Comparison of ENCODE assay signal across 8 cellular contexts in genomic region chr6:11275598-11275997, GRCh38. TPM values are rescaled to one million over a fixed set of nuclear protein-coding genes. Genes with fewer than 3 reads are reported as not detected.
A peak's percentile ranks its signal among the peaks of the same experiment; 100 is the strongest.
DNase-seq lines count a peak whose midpoint lies in the region; ATAC-seq and TF ChIP-seq lines count a peak whose summit lies in the region.

No MANE protein-coding gene starts in this region.

- H3K27me3 ChIP-seq in upper lobe of right lung: no peaks in the 10 kb centered on the region

- H3K9me3 Mint-ChIP-seq in activated naive CD8-positive, alpha-beta T cell treated with anti-CD3 and anti-CD28 coated beads, Interleukin-2, amount 10 ng/mL, durations not matched to agents 7 days and 5 days: peaks cover 1% of the 10 kb centered on the region

- H3K27ac ChIP-seq in upper lobe of right lung: no peak overlapping the region

- H3K4me3 ChIP-seq in upper lobe of right lung: no peak overlapping the region

- H3K4me3 Mint-ChIP-seq in activated naive CD8-positive, alpha-beta T cell treated with anti-CD3 and anti-CD28 coated beads, Interleukin-2, amount 10 ng/mL, durations not matched to agents 7 days and 5 days: peak overlapping the region; percentile 55

- H3K4me1 Mint-ChIP-seq in activated naive CD8-positive, alpha-beta T cell treated with anti-CD3 and anti-CD28 coated beads, Interleukin-2, amount 10 ng/mL, durations not matched to agents 7 days and 5 days: peaks cover 42% of the 10 kb centered on the region

- H3K36me3 Mint-ChIP-seq in activated naive CD8-positive, alpha-beta T cell treated with anti-CD3 and anti-CD28 coated beads, Interleukin-2, amount 10 ng/mL, durations not matched to agents 7 days and 5 days: peaks cover 56% of the 10 kb centered on the region

- peaks cover 71% of the 10 kb centered on the region for H3K4me1 ChIP-seq in upper lobe of right lung

- TF ChIP-seq CTCF in upper lobe of right lung (IDR thresholded peaks at IDR 0.05): no peak

- POLR2A ChIA-PET in activated naive CD8-positive, alpha-beta T cell treated with anti-CD3 and anti-CD28 coated beads, Interleukin-2, amount 10 ng/mL, durations not matched to agents 7 days and 5 days (lab: Charles Lee): interaction anchor here (1.3 kb wide), 1 partner anchor 46 kb away, joined by 3 read pairs; no protein-coding TSS in a partner anchor

- no peaks in the 10 kb centered on the region for H3K36me3 ChIP-seq in upper lobe of right lung

- H3K9me3 ChIP-seq in upper lobe of right lung: no peaks in the 10 kb centered on the region

- intact Hi-C loops in upper lobe of right lung (cut with DNase I): no loop called here

- H3K27ac Mint-ChIP-seq in activated naive CD8-positive, alpha-beta T cell treated with anti-CD3 and anti-CD28 coated beads, Interleukin-2, amount 10 ng/mL, durations not matched to agents 7 days and 5 days: peak overlapping the region; percentile 78

- ATAC-seq in GM19438 (IDR thresholded peaks at IDR 0.05; ENCODE audit: low read depth, unreplicated experiment) (peak; percentile 77), HG03432 (IDR thresholded peaks at IDR 0.05; ENCODE audit: unreplicated experiment) (peak; percentile 80), upper lobe of right lung (peak; percentile 83)
- ATAC-seq in activated naive CD8-positive, alpha-beta T cell treated with anti-CD3 and anti-CD28 coated beads, Interleukin-2, amount 10 ng/mL, durations not matched to agents 7 days and 5 days (ENCODE audit: low read depth): peak; percentile 80

- DNase-seq in DMS53 treated with DMSO at 0.1 percent for 48 hours (lab: John Stamatoyannopoulos, UW; ENCODE audit: unreplicated experiment) (peak; percentile 91), upper lobe of right lung (no peak), NCI-H1417 treated with DMSO at 0.1 percent for 48 hours (lab: John Stamatoyannopoulos, UW) (no peak), H4 (ENCODE audit: low spot score) (no peak), Ammon's horn (ENCODE audit: low spot score) (no peak)
- no peak for DNase-seq in activated naive CD8-positive, alpha-beta T cell treated with anti-CD3 and anti-CD28 coated beads, Interleukin-2, amount 10 ng/mL, durations not matched to agents 7 days and 5 days

- H3K27me3 Mint-ChIP-seq in activated naive CD8-positive, alpha-beta T cell treated with anti-CD3 and anti-CD28 coated beads, Interleukin-2, amount 10 ng/mL, durations not matched to agents 7 days and 5 days: no peaks in the 10 kb centered on the region

RNA-seq across cellular contexts. Expression of gene NEDD9, which starts 43.1 kb away (rescaled TPM):
- total RNA-seq in activated naive CD8-positive, alpha-beta T cell treated with anti-CD3 and anti-CD28 coated beads, Interleukin-2, amount 10 ng/mL, durations not matched to agents 7 days and 5 days: 10 to 100 TPM; 72.2 to 80.8 TPM
- 194 TPM for total RNA-seq in upper lobe of right lung
- 1.2 and 4.0 TPM in 2 replicates for total RNA-seq in H4 (2014; rRNA removed; shearing (Covaris generic))

Comparison
In these comparisons a context has a peak if more than half of its experiments do, and no peak if none do; other contexts are left out.
1. RNA of gene NEDD9, which starts 43.1 kb away (total RNA-seq): 194 TPM in upper lobe of right lung (single experiment) and 72.2 to 80.8 TPM in activated naive CD8-positive, alpha-beta T cell treated with anti-CD3 and anti-CD28 coated beads, Interleukin-2, amount 10 ng/mL, durations not matched to agents 7 days and 5 days; 1.2 to 4.0 TPM in H4; every median in the first group is over 10 times any median in the second.
2. Peak in every context shown above with its lines, with median percentiles within 50 percentile points of each other: ATAC-seq.